In the genomic region with DNA sequence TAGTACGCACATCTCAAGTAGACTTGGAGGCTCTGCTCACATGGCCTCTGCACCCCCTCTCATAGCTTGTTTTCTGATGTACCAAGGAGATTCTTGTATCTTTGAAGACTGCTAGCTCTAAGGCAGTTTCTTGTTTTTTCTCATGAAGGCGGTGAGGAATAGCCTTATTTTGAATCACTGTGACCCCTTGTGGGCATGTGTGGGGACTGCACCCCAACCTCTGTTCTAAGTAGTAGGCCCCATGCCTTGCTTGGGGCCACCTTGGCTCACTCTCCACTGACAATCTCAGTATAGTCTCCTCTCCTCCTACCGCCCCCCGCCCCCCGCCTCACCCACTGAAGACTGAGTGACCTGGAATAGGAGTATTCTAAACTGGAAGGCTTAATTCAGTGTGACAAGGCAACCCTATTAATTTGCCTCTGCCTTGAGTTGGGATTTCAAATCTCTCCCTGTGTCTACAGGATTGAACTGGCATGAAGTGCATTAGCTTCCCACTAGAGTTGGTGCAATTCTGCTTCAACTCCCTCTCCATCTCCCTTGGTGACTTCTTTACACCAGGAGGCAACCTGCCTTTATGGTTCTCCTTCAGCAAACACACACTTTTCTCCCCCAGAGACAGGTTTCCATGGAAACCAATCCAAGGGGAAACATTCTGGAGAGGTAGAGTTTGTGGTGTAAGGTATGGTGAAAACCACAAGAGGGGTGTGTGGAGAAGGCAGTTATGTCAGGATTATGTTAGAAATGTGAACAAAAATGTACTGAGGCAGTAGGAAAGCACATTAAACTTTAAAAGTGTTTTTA, we compare ENCODE assay signal across 8 cellular contexts.
A peak's percentile ranks its signal among the peaks of the same experiment; 100 is the strongest.
DNase-seq lines count a peak whose midpoint lies in the region; ATAC-seq, FAIRE-seq and TF ChIP-seq lines count a peak whose summit lies in the region.

No MANE protein-coding gene starts in this region.

- H3K4me2 ChIP-seq in keratinocyte (ENCODE audit: control insufficient read depth, extremely low read depth, insufficient read depth, low read depth, low read length): no peak overlapping the region

- H3K79me2 ChIP-seq in keratinocyte (ENCODE audit: control insufficient read depth, insufficient read depth, low read length): no peaks in the 10 kb centered on the region

- TF ChIP-seq CTCF in brain microvascular endothelial cell (IDR thresholded peaks at IDR 0.05; ENCODE audit: low read depth, low read length, missing control alignments) (peak; percentile 83), keratinocyte (optimal IDR thresholded peaks at IDR 0.05 in 1 of 3, IDR thresholded peaks at IDR 0.05 in 1 of 3, conservative IDR thresholded peaks at IDR 0.05 in 1 of 3; ENCODE audit: extremely low read depth in 1 of 3, insufficient read depth in 2 of 3, low read length in 3 of 3) (peak; percentile 75 to 81 (median 76))

- peaks cover 5% of the 10 kb centered on the region for H3K9me3 ChIP-seq in keratinocyte (ENCODE audit: control insufficient read depth, low read depth, low read length)

- H3K4me3 ChIP-seq in brain microvascular endothelial cell (ENCODE audit: low read depth, low read length): no peak overlapping the region
- no peak overlapping the region for H3K4me3 ChIP-seq in keratinocyte (ENCODE audit: control insufficient read depth in 2 of 3, extremely low read depth in 1 of 3, insufficient read depth in 2 of 3, low read depth in 1 of 3, low read length in 3 of 3)

- peak; percentile 65 for ATAC-seq in GM18909 (IDR thresholded peaks at IDR 0.05; ENCODE audit: poor library complexity, unreplicated experiment)
- no peak for ATAC-seq in GM19455 (IDR thresholded peaks at IDR 0.05; ENCODE audit: unreplicated experiment)

- no peak overlapping the region for H3K9ac ChIP-seq in keratinocyte (ENCODE audit: control insufficient read depth, extremely low read depth, insufficient read depth, low read length)

- dilution Hi-C loops in keratinocyte (cut with MboI; ENCODE audit: extremely low pct_ligation_motif_present, low sequenced_read_pairs): no loop called here

- in situ Hi-C loops in brain microvascular endothelial cell (cut with HindIII; ENCODE audit: low pct_ligation_motif_present, low sequenced_read_pairs): no loop called here

- H2AFZ ChIP-seq in keratinocyte (ENCODE audit: control insufficient read depth, low read length): no peak overlapping the region

- H3K27me3 ChIP-seq in brain microvascular endothelial cell (replicated peaks) (no peaks in the 10 kb centered on the region), keratinocyte (ENCODE audit: control insufficient read depth, extremely low read depth, insufficient read depth, low read length) (no peaks in the 10 kb centered on the region)

- peaks cover 5% of the 10 kb centered on the region for H3K4me1 ChIP-seq in keratinocyte (ENCODE audit: control insufficient read depth, extremely low read depth, insufficient read depth, low read length)

- peak; percentile 62 for DNase-seq in AG08396 (ENCODE audit: low spot score)
- DNase-seq in Kasumi-1 (lab: John Stamatoyannopoulos, UW): peak; percentile 61 to 69
- DNase-seq in UCSD-AML1 (lab: John Stamatoyannopoulos, UW; ENCODE audit: unreplicated experiment): peak; percentile 60
- peak; percentile 73 for DNase-seq in brain microvascular endothelial cell
- DNase-seq in keratinocyte (ENCODE audit: low read depth, low spot score): no peak
- peak; percentile 73 to 74 for DNase-seq in stimulated activated CD4-positive, alpha-beta T cell treated with anti-CD3 and anti-CD28 coated beads, Interleukin-2, amount 100 ng/mL, for 24 hours

- H3K36me3 ChIP-seq in brain microvascular endothelial cell (replicated peaks) (no peaks in the 10 kb centered on the region), keratinocyte (ENCODE audit: control insufficient read depth in 2 of 2, extremely low read depth in 1 of 2, insufficient read depth in 2 of 2, low read length in 2 of 2) (no peaks in the 10 kb centered on the region)

- H4K20me1 ChIP-seq in keratinocyte (ENCODE audit: control insufficient read depth, extremely low read depth, insufficient read depth, low read length): no peaks in the 10 kb centered on the region

- H3K27ac ChIP-seq in brain microvascular endothelial cell (no peak overlapping the region), keratinocyte (ENCODE audit: control insufficient read depth, insufficient read depth, low read length) (no peak overlapping the region)

- H3K9me1 ChIP-seq in keratinocyte (ENCODE audit: control insufficient read depth, extremely low read depth, insufficient read depth, low read length): no peaks in the 10 kb centered on the region

- FAIRE-seq in keratinocyte (lab: Jason Lieb, UNC): peak; percentile 73
